Comparison of ENCODE assay signal across 23 cellular contexts in genomic region chr10:132867801-132868644, GRCh38.
DNase-seq lines count a peak whose midpoint lies in the region; ATAC-seq and TF ChIP-seq lines count a peak whose summit lies in the region.
"Had no signal": no experiment of that assay in that cellular context is flagged by ENCODE, and none has a peak within 500 bp of the region (broad histone marks: within the 10 kb centered on the region; RNA-seq: fewer than 3 reads in every experiment).

No MANE protein-coding gene starts in this region.

- no peaks in the 10 kb centered on the region for H3K9me3 Mint-ChIP-seq in activated naive CD4-positive, alpha-beta T cell treated with anti-CD3 and anti-CD28 coated beads, Interleukin-2, amount 10 ng/mL, durations not matched to agents 7 days and 5 days
- H3K9me3 Mint-ChIP-seq: activated CD4-positive, alpha-beta T cell treated with anti-CD3 and anti-CD28 coated beads, Interleukin-2, amount 10 ng/mL, durations not matched to agents 7 days and 5 days; activated naive CD8-positive, alpha-beta T cell treated with anti-CD3 and anti-CD28 coated beads, Interleukin-2, amount 50 U/mL, for 24 hours; CD8-positive, alpha-beta memory T cell; stimulated activated effector memory CD8-positive, alpha-beta T cell treated with anti-CD3 and anti-CD28 coated beads, Interleukin-12 subunit alpha, Interleukin-12 subunit beta, amount 100 ng/mL, for 72 hours; T-helper 1 cell treated with Interleukin-12 subunit alpha and Interleukin-12 subunit beta and Interleukin-4 antibody, amounts not matched to agents 30 μg/mL and 1 μg/mL, for 36 hours had no signal

- peak overlapping the region; percentile 57 for H3K18ac ChIP-seq in neuronal stem cell (ENCODE audit: low read length)

- peak overlapping the region; percentile 89 for H2BK15ac ChIP-seq in neuronal stem cell (ENCODE audit: low read length)

- no peak overlapping the region for H3K27ac Mint-ChIP-seq in activated naive CD4-positive, alpha-beta T cell treated with anti-CD3 and anti-CD28 coated beads, Interleukin-2, amount 10 ng/mL, durations not matched to agents 7 days and 5 days
- H3K27ac Mint-ChIP-seq: activated CD4-positive, alpha-beta T cell treated with anti-CD3 and anti-CD28 coated beads, Interleukin-2, amount 10 ng/mL, durations not matched to agents 7 days and 5 days; activated naive CD8-positive, alpha-beta T cell treated with anti-CD3 and anti-CD28 coated beads, Interleukin-2, amount 50 U/mL, for 24 hours; B cell; stimulated activated effector memory CD8-positive, alpha-beta T cell treated with anti-CD3 and anti-CD28 coated beads, Interleukin-12 subunit alpha, Interleukin-12 subunit beta, amount 100 ng/mL, for 72 hours; T-helper 1 cell treated with Interleukin-12 subunit alpha and Interleukin-12 subunit beta and Interleukin-4 antibody, amounts not matched to agents 30 μg/mL and 1 μg/mL, for 36 hours had no signal

- TF ChIP-seq EP300 in upper lobe of left lung (IDR thresholded peaks at IDR 0.05), result no peak

- no peak overlapping the region for H4K91ac ChIP-seq in neuronal stem cell (ENCODE audit: low read depth, low read length, poor library complexity)

- peaks cover 14% of the 10 kb centered on the region for H3K4me1 Mint-ChIP-seq in activated naive CD4-positive, alpha-beta T cell treated with anti-CD3 and anti-CD28 coated beads, Interleukin-2, amount 10 ng/mL, durations not matched to agents 7 days and 5 days

- H2BK120ac ChIP-seq in neuronal stem cell (ENCODE audit: low read depth, low read length), result no peak overlapping the region

- H3K4me3 Mint-ChIP-seq in activated naive CD4-positive, alpha-beta T cell treated with anti-CD3 and anti-CD28 coated beads, Interleukin-2, amount 10 ng/mL, durations not matched to agents 7 days and 5 days, result no peak overlapping the region
- H3K4me3 Mint-ChIP-seq: activated CD4-positive, alpha-beta T cell treated with anti-CD3 and anti-CD28 coated beads, Interleukin-2, amount 10 ng/mL, durations not matched to agents 7 days and 5 days; activated naive CD8-positive, alpha-beta T cell treated with anti-CD3 and anti-CD28 coated beads, Interleukin-2, amount 50 U/mL, for 24 hours; B cell; CD8-positive, alpha-beta memory T cell; stimulated activated effector memory CD8-positive, alpha-beta T cell treated with anti-CD3 and anti-CD28 coated beads, Interleukin-12 subunit alpha, Interleukin-12 subunit beta, amount 100 ng/mL, for 72 hours; T-helper 1 cell treated with Interleukin-12 subunit alpha and Interleukin-12 subunit beta and Interleukin-4 antibody, amounts not matched to agents 30 μg/mL and 1 μg/mL, for 36 hours had no signal

- peak; percentile 5 for DNase-seq in activated naive CD4-positive, alpha-beta T cell treated with anti-CD3 and anti-CD28 coated beads, Interleukin-2, amount 10 ng/mL, durations not matched to agents 7 days and 5 days
- DNase-seq in activated naive CD4-positive, alpha-beta T cell (lab: John Stamatoyannopoulos, UW), result no peak
- DNase-seq in left cardiac atrium (peak; percentile 15), neuronal stem cell (ENCODE audit: low spot score) (no peak), upper lobe of left lung (peak; percentile 14 to 73), NCI-H146 (lab: John Stamatoyannopoulos, UW) (no peak), T-helper 1 cell (no peak)
- DNase-seq: activated CD4-positive, alpha-beta T cell treated with anti-CD3 and anti-CD28 coated beads, Interleukin-2, amount 10 ng/mL, durations not matched to agents 7 days and 5 days; activated naive CD8-positive, alpha-beta T cell treated with anti-CD3 and anti-CD28 coated beads, Interleukin-2, amount 50 U/mL, for 24 hours; CD8-positive, alpha-beta memory T cell; DMS153; GM23248; KG1; NCI-H1436; NCI-H510A treated with DMSO at 0.1 percent for 48 hours; NK-92 treated with Interleukin-12 subunit alpha and Interleukin-12 subunit beta, amount 100 ng/mL, for 24 hours; substantia nigra had no signal

- no peak overlapping the region for H2BK5ac ChIP-seq in neuronal stem cell (ENCODE audit: low read length)

- CTCF ChIA-PET in activated naive CD4-positive, alpha-beta T cell treated with anti-CD3 and anti-CD28 coated beads, Interleukin-2, amount 10 ng/mL, durations not matched to agents 7 days and 5 days (lab: Charles Lee), result no interaction called here

- no peak overlapping the region for H2AFZ ChIP-seq in neuronal stem cell (ENCODE audit: low read length)
- H2AFZ ChIP-seq: GM23248 had no signal

- peaks cover 13% of the 10 kb centered on the region for H3K27me3 Mint-ChIP-seq in activated naive CD4-positive, alpha-beta T cell treated with anti-CD3 and anti-CD28 coated beads, Interleukin-2, amount 10 ng/mL, durations not matched to agents 7 days and 5 days
- H3K27me3 Mint-ChIP-seq: activated CD4-positive, alpha-beta T cell treated with anti-CD3 and anti-CD28 coated beads, Interleukin-2, amount 10 ng/mL, durations not matched to agents 7 days and 5 days had no signal

- peak overlapping the region; percentile 73 for H2BK12ac ChIP-seq in neuronal stem cell (ENCODE audit: low read length)

- no peak overlapping the region for H3K9ac ChIP-seq in neuronal stem cell (ENCODE audit: low read depth, low read length, poor library complexity)
- H3K9ac ChIP-seq: GM23248 had no signal

- H3K14ac ChIP-seq in neuronal stem cell (ENCODE audit: low read length), result peak overlapping the region; percentile 21

- H4K8ac ChIP-seq in neuronal stem cell (ENCODE audit: low read depth, low read length), result no peak overlapping the region

- intact Hi-C loops in left cardiac atrium (cut with DNase I), result no loop called here

- no peaks in the 10 kb centered on the region for H3K79me1 ChIP-seq in neuronal stem cell (ENCODE audit: low read depth, low read length)

- H3K27ac ChIP-seq in neuronal stem cell (replicated peaks; ENCODE audit: low read length) (no peak overlapping the region), upper lobe of left lung (no peak overlapping the region)
- H3K27ac ChIP-seq: GM23248, heart right ventricle, skin epidermis had no signal

- peak overlapping the region; percentile 91 for H3K23ac ChIP-seq in neuronal stem cell (ENCODE audit: low read depth, low read length, poor library complexity)

- H3K4me2 ChIP-seq in neuronal stem cell (ENCODE audit: insufficient read depth, low read length, poor library complexity, severe bottlenecking), result no peak overlapping the region

- no peak overlapping the region for H3K4me3 ChIP-seq in neuronal stem cell (ENCODE audit: low read length in 2 of 2)
- H3K4me3 ChIP-seq in upper lobe of left lung, result no peak overlapping the region
- H3K4me3 ChIP-seq: GM23248, heart right ventricle, skin epidermis had no signal

- TF ChIP-seq CTCF in upper lobe of left lung (IDR thresholded peaks at IDR 0.05), result no peak

- no peak for TF ChIP-seq POLR2A in upper lobe of left lung (IDR thresholded peaks at IDR 0.05)

- H3K36me3 ChIP-seq in neuronal stem cell (replicated peaks in 1 of 2; ENCODE audit: control insufficient read depth in 2 of 2, insufficient read depth in 2 of 2, low read length in 2 of 2) (no peaks in the 10 kb centered on the region), upper lobe of left lung (no peaks in the 10 kb centered on the region)
- H3K36me3 ChIP-seq: heart right ventricle had no signal

- H3K9me3 ChIP-seq in neuronal stem cell (replicated peaks in 1 of 2; ENCODE audit: control insufficient read depth in 2 of 2, insufficient read depth in 1 of 2, low read depth in 1 of 2, low read length in 2 of 2), result peaks cover 0 to 2% of the 10 kb centered on the region in 2 donors
- H3K9me3 ChIP-seq in upper lobe of left lung, result peaks cover 0 to 9% (median 0%) of the 10 kb centered on the region in 4 donors

- peak overlapping the region; percentile 91 for H2AK5ac ChIP-seq in neuronal stem cell (ENCODE audit: low read depth, low read length)

- no CpG with 5 or more reads among the region's 41 CpGs for WGBS in neuronal stem cell (ENCODE audit: extremely low coverage in 2 of 2, insufficient read length in 2 of 2, insufficient replicate concordance in 1 of 2), 2 donors
- WGBS in upper lobe of left lung, 2 donors, result 87 to 91% methylated on average over 41 of the region's 41 CpGs

- H3K4me1 ChIP-seq in neuronal stem cell (ENCODE audit: control insufficient read depth in 2 of 2, insufficient read depth in 1 of 2, low read depth in 1 of 2, low read length in 2 of 2), result peaks cover 4 to 14% of the 10 kb centered on the region in 2 donors
- H3K4me1 ChIP-seq in upper lobe of left lung, result peaks cover 0 to 2% (median 0%) of the 10 kb centered on the region in 4 donors
- H3K4me1 ChIP-seq: heart right ventricle had no signal

- H3K36me3 Mint-ChIP-seq in activated naive CD4-positive, alpha-beta T cell treated with anti-CD3 and anti-CD28 coated beads, Interleukin-2, amount 10 ng/mL, durations not matched to agents 7 days and 5 days, result no peaks in the 10 kb centered on the region
- H3K36me3 Mint-ChIP-seq: CD8-positive, alpha-beta memory T cell; stimulated activated effector memory CD8-positive, alpha-beta T cell treated with anti-CD3 and anti-CD28 coated beads, Interleukin-12 subunit alpha, Interleukin-12 subunit beta, amount 100 ng/mL, for 72 hours had no signal

- no peak overlapping the region for H3K4ac ChIP-seq in neuronal stem cell (ENCODE audit: low read length)

- peaks cover 0 to 2% (median 0%) of the 10 kb centered on the region in 3 experiments for H3K27me3 ChIP-seq in neuronal stem cell (ENCODE audit: control insufficient read depth in 3 of 3, insufficient read depth in 3 of 3, low read depth in 1 of 3, low read length in 3 of 3)
- peaks cover 0 to under 1% (median 0%) of the 10 kb centered on the region in 4 donors for H3K27me3 ChIP-seq in upper lobe of left lung

- no peak for ATAC-seq in left cardiac atrium
- no peak for ATAC-seq in upper lobe of left lung (ENCODE audit: low FRiP score in 2 of 2)
- ATAC-seq in HG02763 (IDR thresholded peaks at IDR 0.05; ENCODE audit: unreplicated experiment), result no peak
- ATAC-seq: activated naive CD8-positive, alpha-beta T cell treated with anti-CD3 and anti-CD28 coated beads, Interleukin-2, amount 50 U/mL, for 24 hours; heart right ventricle; stimulated activated effector memory CD8-positive, alpha-beta T cell treated with anti-CD3 and anti-CD28 coated beads, Interleukin-12 subunit alpha, Interleukin-12 subunit beta, amount 100 ng/mL, for 72 hours had no signal

Comparison
In these comparisons a context has a peak if more than half of its experiments do, and no peak if none do; other contexts are left out.
1. DNase-seq: peak in activated naive CD4-positive, alpha-beta T cell treated with anti-CD3 and anti-CD28 coated beads, Interleukin-2, amount 10 ng/mL, durations not matched to agents 7 days and 5 days (single experiment), left cardiac atrium (single experiment) and upper lobe of left lung (2 of 2); none in activated naive CD4-positive, alpha-beta T cell (0 of 4), neuronal stem cell (single experiment), NCI-H146 (single experiment) and T-helper 1 cell (0 of 5).